1 cellular context compared by ENCODE assay signal in genomic region chr16:82169861-82170845, GRCh38.
A peak's percentile ranks its signal among the peaks of the same experiment; 100 is the strongest.
TF ChIP-seq lines count a peak whose summit lies in the region.

A gene with protein sequence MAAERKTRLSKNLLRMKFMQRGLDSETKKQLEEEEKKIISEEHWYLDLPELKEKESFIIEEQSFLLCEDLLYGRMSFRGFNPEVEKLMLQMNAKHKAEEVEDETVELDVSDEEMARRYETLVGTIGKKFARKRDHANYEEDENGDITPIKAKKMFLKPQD (minus strand): TSS chr16:82170224. CDS start chr16:82170175, 49 bp downstream.

TF ChIP-seq in HepG2, 621 proteins besides CTCF, POLR2A, EP300 and RAD21 (continued from another document and continues in another):
- TF ChIP-seq, protein P1, sequence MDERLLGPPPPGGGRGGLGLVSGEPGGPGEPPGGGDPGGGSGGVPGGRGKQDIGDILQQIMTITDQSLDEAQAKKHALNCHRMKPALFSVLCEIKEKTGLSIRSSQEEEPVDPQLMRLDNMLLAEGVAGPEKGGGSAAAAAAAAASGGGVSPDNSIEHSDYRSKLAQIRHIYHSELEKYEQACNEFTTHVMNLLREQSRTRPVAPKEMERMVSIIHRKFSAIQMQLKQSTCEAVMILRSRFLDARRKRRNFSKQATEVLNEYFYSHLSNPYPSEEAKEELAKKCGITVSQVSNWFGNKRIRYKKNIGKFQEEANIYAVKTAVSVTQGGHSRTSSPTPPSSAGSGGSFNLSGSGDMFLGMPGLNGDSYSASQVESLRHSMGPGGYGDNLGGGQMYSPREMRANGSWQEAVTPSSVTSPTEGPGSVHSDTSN (CRISPR knock-in tag; IDR thresholded peaks at IDR 0.05): no peak
- peak; percentile 89 for TF ChIP-seq HOXA3 (CRISPR knock-in tag; IDR thresholded peaks at IDR 0.05)
- TF ChIP-seq ZNF260 (CRISPR knock-in tag; IDR thresholded peaks at IDR 0.05; ENCODE audit: borderline replicate concordance, low read depth): no peak
- TF ChIP-seq SIN3B (IDR thresholded peaks at IDR 0.05; ENCODE audit: low read length): no peak
- TF ChIP-seq MAFK (conservative IDR thresholded peaks at IDR 0.05 in 1 of 2, IDR thresholded peaks at IDR 0.05 in 1 of 2; ENCODE audit: low read length in 2 of 2): no peak
- TF ChIP-seq CENPX (CRISPR knock-in tag; IDR thresholded peaks at IDR 0.05): no peak
- TF ChIP-seq, protein P2, sequence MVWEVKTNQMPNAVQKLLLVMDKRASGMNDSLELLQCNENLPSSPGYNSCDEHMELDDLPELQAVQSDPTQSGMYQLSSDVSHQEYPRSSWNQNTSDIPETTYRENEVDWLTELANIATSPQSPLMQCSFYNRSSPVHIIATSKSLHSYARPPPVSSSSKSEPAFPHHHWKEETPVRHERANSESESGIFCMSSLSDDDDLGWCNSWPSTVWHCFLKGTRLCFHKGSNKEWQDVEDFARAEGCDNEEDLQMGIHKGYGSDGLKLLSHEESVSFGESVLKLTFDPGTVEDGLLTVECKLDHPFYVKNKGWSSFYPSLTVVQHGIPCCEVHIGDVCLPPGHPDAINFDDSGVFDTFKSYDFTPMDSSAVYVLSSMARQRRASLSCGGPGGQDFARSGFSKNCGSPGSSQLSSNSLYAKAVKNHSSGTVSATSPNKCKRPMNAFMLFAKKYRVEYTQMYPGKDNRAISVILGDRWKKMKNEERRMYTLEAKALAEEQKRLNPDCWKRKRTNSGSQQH (CRISPR knock-in tag; IDR thresholded peaks at IDR 0.05; ENCODE audit: low read depth): peak; percentile 99
- peak; percentile 96; the same call in 1 of the 2 replicates for TF ChIP-seq ZNF512B (CRISPR knock-in tag; IDR thresholded peaks at IDR 0.05; ENCODE audit: borderline replicate concordance)
- no peak for TF ChIP-seq NR2F1 (CRISPR knock-in tag; IDR thresholded peaks at IDR 0.05)
- TF ChIP-seq PCBP2 (optimal IDR thresholded peaks at IDR 0.05; ENCODE audit: low read depth, low read length, poor library complexity, severe bottlenecking): no peak
- 0 out of 2 replicates have a peak, but pooled peaks have one; percentile 61 for TF ChIP-seq ZFP36L1 (CRISPR knock-in tag; IDR thresholded peaks at IDR 0.05)
- peak; percentile 96; the same call in 1 of the 2 replicates for TF ChIP-seq MTA1 (CRISPR knock-in tag; IDR thresholded peaks at IDR 0.05; ENCODE audit: borderline replicate concordance)
- no peak; the same call in 1 of the 2 replicates for TF ChIP-seq ZNF44 (CRISPR knock-in tag; IDR thresholded peaks at IDR 0.05)
- TF ChIP-seq NONO (IDR thresholded peaks at IDR 0.05): no peak
- peak; percentile 99 for TF ChIP-seq NONO (CRISPR knock-in tag; conservative IDR thresholded peaks at IDR 0.05)
- TF ChIP-seq, protein P3, sequence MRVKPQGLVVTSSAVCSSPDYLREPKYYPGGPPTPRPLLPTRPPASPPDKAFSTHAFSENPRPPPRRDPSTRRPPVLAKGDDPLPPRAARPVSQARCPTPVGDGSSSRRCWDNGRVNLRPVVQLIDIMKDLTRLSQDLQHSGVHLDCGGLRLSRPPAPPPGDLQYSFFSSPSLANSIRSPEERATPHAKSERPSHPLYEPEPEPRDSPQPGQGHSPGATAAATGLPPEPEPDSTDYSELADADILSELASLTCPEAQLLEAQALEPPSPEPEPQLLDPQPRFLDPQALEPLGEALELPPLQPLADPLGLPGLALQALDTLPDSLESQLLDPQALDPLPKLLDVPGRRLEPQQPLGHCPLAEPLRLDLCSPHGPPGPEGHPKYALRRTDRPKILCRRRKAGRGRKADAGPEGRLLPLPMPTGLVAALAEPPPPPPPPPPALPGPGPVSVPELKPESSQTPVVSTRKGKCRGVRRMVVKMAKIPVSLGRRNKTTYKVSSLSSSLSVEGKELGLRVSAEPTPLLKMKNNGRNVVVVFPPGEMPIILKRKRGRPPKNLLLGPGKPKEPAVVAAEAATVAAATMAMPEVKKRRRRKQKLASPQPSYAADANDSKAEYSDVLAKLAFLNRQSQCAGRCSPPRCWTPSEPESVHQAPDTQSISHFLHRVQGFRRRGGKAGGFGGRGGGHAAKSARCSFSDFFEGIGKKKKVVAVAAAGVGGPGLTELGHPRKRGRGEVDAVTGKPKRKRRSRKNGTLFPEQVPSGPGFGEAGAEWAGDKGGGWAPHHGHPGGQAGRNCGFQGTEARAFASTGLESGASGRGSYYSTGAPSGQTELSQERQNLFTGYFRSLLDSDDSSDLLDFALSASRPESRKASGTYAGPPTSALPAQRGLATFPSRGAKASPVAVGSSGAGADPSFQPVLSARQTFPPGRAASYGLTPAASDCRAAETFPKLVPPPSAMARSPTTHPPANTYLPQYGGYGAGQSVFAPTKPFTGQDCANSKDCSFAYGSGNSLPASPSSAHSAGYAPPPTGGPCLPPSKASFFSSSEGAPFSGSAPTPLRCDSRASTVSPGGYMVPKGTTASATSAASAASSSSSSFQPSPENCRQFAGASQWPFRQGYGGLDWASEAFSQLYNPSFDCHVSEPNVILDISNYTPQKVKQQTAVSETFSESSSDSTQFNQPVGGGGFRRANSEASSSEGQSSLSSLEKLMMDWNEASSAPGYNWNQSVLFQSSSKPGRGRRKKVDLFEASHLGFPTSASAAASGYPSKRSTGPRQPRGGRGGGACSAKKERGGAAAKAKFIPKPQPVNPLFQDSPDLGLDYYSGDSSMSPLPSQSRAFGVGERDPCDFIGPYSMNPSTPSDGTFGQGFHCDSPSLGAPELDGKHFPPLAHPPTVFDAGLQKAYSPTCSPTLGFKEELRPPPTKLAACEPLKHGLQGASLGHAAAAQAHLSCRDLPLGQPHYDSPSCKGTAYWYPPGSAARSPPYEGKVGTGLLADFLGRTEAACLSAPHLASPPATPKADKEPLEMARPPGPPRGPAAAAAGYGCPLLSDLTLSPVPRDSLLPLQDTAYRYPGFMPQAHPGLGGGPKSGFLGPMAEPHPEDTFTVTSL (CRISPR knock-in tag; IDR thresholded peaks at IDR 0.05; ENCODE audit: borderline replicate concordance): peak; percentile 85
- 0 out of 2 replicates have a peak, but pooled peaks have one; percentile 3 for TF ChIP-seq TCF7 (IDR thresholded peaks at IDR 0.05; ENCODE audit: low read depth)
- TF ChIP-seq TBL1XR1 (IDR thresholded peaks at IDR 0.05; ENCODE audit: borderline replicate concordance, low read length, partially characterized antibody): peak; percentile 31
- TF ChIP-seq, protein P4, sequence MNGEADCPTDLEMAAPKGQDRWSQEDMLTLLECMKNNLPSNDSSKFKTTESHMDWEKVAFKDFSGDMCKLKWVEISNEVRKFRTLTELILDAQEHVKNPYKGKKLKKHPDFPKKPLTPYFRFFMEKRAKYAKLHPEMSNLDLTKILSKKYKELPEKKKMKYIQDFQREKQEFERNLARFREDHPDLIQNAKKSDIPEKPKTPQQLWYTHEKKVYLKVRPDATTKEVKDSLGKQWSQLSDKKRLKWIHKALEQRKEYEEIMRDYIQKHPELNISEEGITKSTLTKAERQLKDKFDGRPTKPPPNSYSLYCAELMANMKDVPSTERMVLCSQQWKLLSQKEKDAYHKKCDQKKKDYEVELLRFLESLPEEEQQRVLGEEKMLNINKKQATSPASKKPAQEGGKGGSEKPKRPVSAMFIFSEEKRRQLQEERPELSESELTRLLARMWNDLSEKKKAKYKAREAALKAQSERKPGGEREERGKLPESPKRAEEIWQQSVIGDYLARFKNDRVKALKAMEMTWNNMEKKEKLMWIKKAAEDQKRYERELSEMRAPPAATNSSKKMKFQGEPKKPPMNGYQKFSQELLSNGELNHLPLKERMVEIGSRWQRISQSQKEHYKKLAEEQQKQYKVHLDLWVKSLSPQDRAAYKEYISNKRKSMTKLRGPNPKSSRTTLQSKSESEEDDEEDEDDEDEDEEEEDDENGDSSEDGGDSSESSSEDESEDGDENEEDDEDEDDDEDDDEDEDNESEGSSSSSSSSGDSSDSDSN (CRISPR knock-in tag; IDR thresholded peaks at IDR 0.05): peak; percentile 95
- TF ChIP-seq CC2D1A (CRISPR knock-in tag; IDR thresholded peaks at IDR 0.05): no peak
- no peak for TF ChIP-seq ZFP62 (CRISPR knock-in tag; IDR thresholded peaks at IDR 0.05)
- TF ChIP-seq MBNL3 (CRISPR knock-in tag; conservative IDR thresholded peaks at IDR 0.05): no peak
- TF ChIP-seq ZNF563 (CRISPR knock-in tag; IDR thresholded peaks at IDR 0.05): peak; percentile 98
- TF ChIP-seq ATF4 (CRISPR knock-in tag; IDR thresholded peaks at IDR 0.05): peak in 1 of 2 experiments; percentile 71; a peak in 2 of 4 replicates
- TF ChIP-seq, protein P5, sequence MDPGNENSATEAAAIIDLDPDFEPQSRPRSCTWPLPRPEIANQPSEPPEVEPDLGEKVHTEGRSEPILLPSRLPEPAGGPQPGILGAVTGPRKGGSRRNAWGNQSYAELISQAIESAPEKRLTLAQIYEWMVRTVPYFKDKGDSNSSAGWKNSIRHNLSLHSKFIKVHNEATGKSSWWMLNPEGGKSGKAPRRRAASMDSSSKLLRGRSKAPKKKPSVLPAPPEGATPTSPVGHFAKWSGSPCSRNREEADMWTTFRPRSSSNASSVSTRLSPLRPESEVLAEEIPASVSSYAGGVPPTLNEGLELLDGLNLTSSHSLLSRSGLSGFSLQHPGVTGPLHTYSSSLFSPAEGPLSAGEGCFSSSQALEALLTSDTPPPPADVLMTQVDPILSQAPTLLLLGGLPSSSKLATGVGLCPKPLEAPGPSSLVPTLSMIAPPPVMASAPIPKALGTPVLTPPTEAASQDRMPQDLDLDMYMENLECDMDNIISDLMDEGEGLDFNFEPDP (CRISPR knock-in tag; conservative IDR thresholded peaks at IDR 0.05): peak; percentile 54; the same call in 1 of the 2 replicates
- no peak for TF ChIP-seq NFKBIZ (CRISPR knock-in tag; IDR thresholded peaks at IDR 0.05)
- peak; percentile 90 for TF ChIP-seq ZNF841 (CRISPR knock-in tag; IDR thresholded peaks at IDR 0.05; ENCODE audit: borderline replicate concordance)
- TF ChIP-seq SOX5 (CRISPR knock-in tag; IDR thresholded peaks at IDR 0.05; ENCODE audit: borderline replicate concordance): peak; percentile 71; the same call in 1 of the 2 replicates
- TF ChIP-seq, protein P6, sequence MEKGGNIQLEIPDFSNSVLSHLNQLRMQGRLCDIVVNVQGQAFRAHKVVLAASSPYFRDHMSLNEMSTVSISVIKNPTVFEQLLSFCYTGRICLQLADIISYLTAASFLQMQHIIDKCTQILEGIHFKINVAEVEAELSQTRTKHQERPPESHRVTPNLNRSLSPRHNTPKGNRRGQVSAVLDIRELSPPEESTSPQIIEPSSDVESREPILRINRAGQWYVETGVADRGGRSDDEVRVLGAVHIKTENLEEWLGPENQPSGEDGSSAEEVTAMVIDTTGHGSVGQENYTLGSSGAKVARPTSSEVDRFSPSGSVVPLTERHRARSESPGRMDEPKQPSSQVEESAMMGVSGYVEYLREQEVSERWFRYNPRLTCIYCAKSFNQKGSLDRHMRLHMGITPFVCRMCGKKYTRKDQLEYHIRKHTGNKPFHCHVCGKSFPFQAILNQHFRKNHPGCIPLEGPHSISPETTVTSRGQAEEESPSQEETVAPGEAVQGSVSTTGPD (CRISPR knock-in tag; IDR thresholded peaks at IDR 0.05): no peak
- no peak for TF ChIP-seq ZFP1 (CRISPR knock-in tag; IDR thresholded peaks at IDR 0.05)
- TF ChIP-seq ZNF552 (CRISPR knock-in tag; IDR thresholded peaks at IDR 0.05; ENCODE audit: borderline replicate concordance): peak; percentile 45; the same call in 1 of the 2 replicates
- TF ChIP-seq, protein P7, sequence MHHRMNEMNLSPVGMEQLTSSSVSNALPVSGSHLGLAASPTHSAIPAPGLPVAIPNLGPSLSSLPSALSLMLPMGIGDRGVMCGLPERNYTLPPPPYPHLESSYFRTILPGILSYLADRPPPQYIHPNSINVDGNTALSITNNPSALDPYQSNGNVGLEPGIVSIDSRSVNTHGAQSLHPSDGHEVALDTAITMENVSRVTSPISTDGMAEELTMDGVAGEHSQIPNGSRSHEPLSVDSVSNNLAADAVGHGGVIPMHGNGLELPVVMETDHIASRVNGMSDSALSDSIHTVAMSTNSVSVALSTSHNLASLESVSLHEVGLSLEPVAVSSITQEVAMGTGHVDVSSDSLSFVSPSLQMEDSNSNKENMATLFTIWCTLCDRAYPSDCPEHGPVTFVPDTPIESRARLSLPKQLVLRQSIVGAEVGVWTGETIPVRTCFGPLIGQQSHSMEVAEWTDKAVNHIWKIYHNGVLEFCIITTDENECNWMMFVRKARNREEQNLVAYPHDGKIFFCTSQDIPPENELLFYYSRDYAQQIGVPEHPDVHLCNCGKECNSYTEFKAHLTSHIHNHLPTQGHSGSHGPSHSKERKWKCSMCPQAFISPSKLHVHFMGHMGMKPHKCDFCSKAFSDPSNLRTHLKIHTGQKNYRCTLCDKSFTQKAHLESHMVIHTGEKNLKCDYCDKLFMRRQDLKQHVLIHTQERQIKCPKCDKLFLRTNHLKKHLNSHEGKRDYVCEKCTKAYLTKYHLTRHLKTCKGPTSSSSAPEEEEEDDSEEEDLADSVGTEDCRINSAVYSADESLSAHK (CRISPR knock-in tag; IDR thresholded peaks at IDR 0.05; ENCODE audit: borderline replicate concordance): 0 out of 2 replicates have a peak, but pooled peaks have one; percentile 57
- TF ChIP-seq ZNF326 (CRISPR knock-in tag; IDR thresholded peaks at IDR 0.05; ENCODE audit: borderline replicate concordance): no peak
- peak; percentile 67 for TF ChIP-seq HDAC2 (CRISPR knock-in tag; IDR thresholded peaks at IDR 0.05)
